ENCODE assay signal across 9 cellular contexts in genomic region chr3:197730200-197730599, GRCh38. TPM values are rescaled to one million over a fixed set of nuclear protein-coding genes. Genes with fewer than 3 reads are reported as not detected.
DNase-seq lines count a peak whose midpoint lies in the region; ATAC-seq and TF ChIP-seq lines count a peak whose summit lies in the region.
"Had no signal": no experiment of that assay in that cellular context is flagged by ENCODE, and none has a peak within 500 bp of the region (broad histone marks: within the 10 kb centered on the region; RNA-seq: fewer than 3 reads in every experiment).

No MANE protein-coding gene starts in this region.

- H3K36me3 ChIP-seq in ACC112 (ENCODE audit: insufficient read depth, low read length) (no peaks in the 10 kb centered on the region), RWPE2 (ENCODE audit: low read depth) (no peaks in the 10 kb centered on the region; the same call in 1 of the 2 replicates)

- POLR2A ChIA-PET in GM10248 (lab: Yijun Ruan, JAX) = interaction anchor here (0.7 kb wide), 1 partner anchor 14 kb away, joined by 8 read pairs; no protein-coding TSS in a partner anchor

- no peak for TF ChIP-seq CTCF in RWPE2 (IDR thresholded peaks at IDR 0.05; ENCODE audit: poor library complexity, severe bottlenecking)
- TF ChIP-seq CTCF in fibroblast of the aortic adventitia (IDR thresholded peaks at IDR 0.05; ENCODE audit: insufficient read depth, low read length) = no peak
- no peak for TF ChIP-seq CTCF in GM10248 (IDR thresholded peaks at IDR 0.05; ENCODE audit: control extremely low read depth, extremely low read depth, low read depth, missing control alignments)

- CTCF ChIA-PET in GM10248 (lab: Yijun Ruan, JAX) = interaction anchor here (0.9 to 6.1 kb wide), 3 partner anchors 10 to 16 kb away, joined by 3 to 43 read pairs (median 3); no protein-coding TSS in a partner anchor

- H3K4me3 ChIP-seq in ACC112 (ENCODE audit: low read depth, low read length) = no peak overlapping the region
- H3K4me3 ChIP-seq in RWPE2 (ENCODE audit: severe bottlenecking) = no peak overlapping the region
- H3K4me3 ChIP-seq in fibroblast of the aortic adventitia (ENCODE audit: low read depth, low read length) = no peak overlapping the region

- peaks cover 38% of the 10 kb centered on the region for H3K79me2 ChIP-seq in ACC112 (ENCODE audit: control insufficient read depth, insufficient read depth, low read length, unreplicated experiment)

- H3K27ac ChIP-seq in ACC112 (ENCODE audit: low read depth, low read length) (peak overlapping the region; percentile 70), RWPE2 (ENCODE audit: poor library complexity, severe bottlenecking) (peak overlapping the region; percentile 57)

- H3K9me3 ChIP-seq in RWPE2 (ENCODE audit: severe bottlenecking) = no peaks in the 10 kb centered on the region

- H2AFZ ChIP-seq in ACC112 (ENCODE audit: low read length, unreplicated experiment) = no peak overlapping the region

- peak; percentile 68 for DNase-seq in RWPE2 (ENCODE audit: low spot score)
- DNase-seq in fibroblast of the aortic adventitia (ENCODE audit: low read depth) = peak; percentile 82
- DNase-seq in effector CD4-positive, alpha-beta T cell = no peak
- no peak for DNase-seq in SK-N-DZ (ENCODE audit: low spot score)
- no peak for DNase-seq in GM10248 (ENCODE audit: extremely low spot score)
- DNase-seq in MV-4-11 (lab: John Stamatoyannopoulos, UW) = no peak
- DNase-seq: Kasumi-1 had no signal

- H3K4me1 ChIP-seq in ACC112 (ENCODE audit: control insufficient read depth, insufficient read depth, low read length, unreplicated experiment) (peaks cover 10% of the 10 kb centered on the region), RWPE2 (ENCODE audit: insufficient read depth, poor library complexity, severe bottlenecking) (peaks cover 11% of the 10 kb centered on the region)

- H3K27me3 ChIP-seq in ACC112 (ENCODE audit: insufficient read depth, low read length) (no peaks in the 10 kb centered on the region), RWPE2 (ENCODE audit: insufficient read depth, poor library complexity, severe bottlenecking) (no peaks in the 10 kb centered on the region)

- ATAC-seq in GM21786 (IDR thresholded peaks at IDR 0.05; ENCODE audit: unreplicated experiment) (peak; percentile 34), RWPE2 (ENCODE audit: low read depth) (peak; percentile 99)

RNA-seq across cellular contexts. Expression of gene RUBCN, which starts 6.5 kb away (rescaled TPM):
- total RNA-seq in fibroblast of the aortic adventitia (ENCODE audit: low replicate concordance) = 17.2 and 22.3 TPM in 2 replicates
- polyA plus RNA-seq in SK-N-DZ (2014; cell fraction: cytosol; rRNA removed) = 11.3 and 12.7 TPM in 2 replicates
- 14.2 and 22.1 TPM in 2 replicates for polyA plus RNA-seq in SK-N-DZ (2014; cell fraction: nucleus; rRNA removed)

RNA-seq across cellular contexts. Expression of gene FYTTD1, which starts 19.5 kb away (rescaled TPM):
- 30.4 and 40.2 TPM in 2 replicates for total RNA-seq in fibroblast of the aortic adventitia (ENCODE audit: low replicate concordance)
- polyA plus RNA-seq in SK-N-DZ (2014; cell fraction: cytosol; rRNA removed) = 37.3 and 42.3 TPM in 2 replicates
- polyA plus RNA-seq in SK-N-DZ (2014; cell fraction: nucleus; rRNA removed) = 27.8 and 37.0 TPM in 2 replicates

Comparison
In these comparisons a context has a peak if more than half of its experiments do, and no peak if none do; other contexts are left out.
1. DNase-seq: peak in RWPE2 (single experiment) and fibroblast of the aortic adventitia (single experiment); none in effector CD4-positive, alpha-beta T cell (single experiment), SK-N-DZ (single experiment), GM10248 (single experiment) and MV-4-11 (single experiment).